In the genomic region with DNA sequence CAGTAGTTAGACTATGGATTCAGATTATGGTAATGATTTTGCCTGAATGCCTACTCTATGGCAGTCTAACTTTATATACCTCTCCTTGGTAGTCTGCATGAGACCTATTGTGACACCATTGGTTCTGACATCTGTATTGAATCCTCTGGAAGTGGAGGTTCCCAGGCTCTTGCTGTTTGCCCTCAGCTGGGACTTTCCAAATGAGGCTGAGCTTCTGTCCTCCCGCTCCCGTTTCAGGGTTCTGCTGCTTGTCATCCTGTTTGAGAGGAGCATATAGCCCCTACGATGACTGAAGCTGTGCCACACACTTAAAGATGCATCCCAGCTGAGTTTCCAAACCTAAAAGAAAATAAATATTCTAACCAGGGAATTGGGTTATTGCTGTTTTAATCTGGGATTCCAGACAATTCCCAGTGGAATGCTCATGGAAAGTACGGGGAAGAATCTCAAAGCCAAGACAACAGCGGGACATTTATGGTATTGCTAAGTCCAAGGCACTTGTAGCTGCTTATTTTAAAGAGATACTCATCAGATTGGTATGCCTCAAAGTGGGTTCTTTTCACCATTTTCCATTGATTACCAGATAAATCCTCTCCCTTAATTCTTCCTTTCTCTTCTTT, we compare ENCODE assay signal across 1 cellular context.
TF ChIP-seq lines count a peak whose summit lies in the region.

No MANE protein-coding gene starts in this region.

TF ChIP-seq in liver, 16 proteins besides CTCF, POLR2A, EP300 and RAD21 (continued from another document):
- TF ChIP-seq, protein P1, sequence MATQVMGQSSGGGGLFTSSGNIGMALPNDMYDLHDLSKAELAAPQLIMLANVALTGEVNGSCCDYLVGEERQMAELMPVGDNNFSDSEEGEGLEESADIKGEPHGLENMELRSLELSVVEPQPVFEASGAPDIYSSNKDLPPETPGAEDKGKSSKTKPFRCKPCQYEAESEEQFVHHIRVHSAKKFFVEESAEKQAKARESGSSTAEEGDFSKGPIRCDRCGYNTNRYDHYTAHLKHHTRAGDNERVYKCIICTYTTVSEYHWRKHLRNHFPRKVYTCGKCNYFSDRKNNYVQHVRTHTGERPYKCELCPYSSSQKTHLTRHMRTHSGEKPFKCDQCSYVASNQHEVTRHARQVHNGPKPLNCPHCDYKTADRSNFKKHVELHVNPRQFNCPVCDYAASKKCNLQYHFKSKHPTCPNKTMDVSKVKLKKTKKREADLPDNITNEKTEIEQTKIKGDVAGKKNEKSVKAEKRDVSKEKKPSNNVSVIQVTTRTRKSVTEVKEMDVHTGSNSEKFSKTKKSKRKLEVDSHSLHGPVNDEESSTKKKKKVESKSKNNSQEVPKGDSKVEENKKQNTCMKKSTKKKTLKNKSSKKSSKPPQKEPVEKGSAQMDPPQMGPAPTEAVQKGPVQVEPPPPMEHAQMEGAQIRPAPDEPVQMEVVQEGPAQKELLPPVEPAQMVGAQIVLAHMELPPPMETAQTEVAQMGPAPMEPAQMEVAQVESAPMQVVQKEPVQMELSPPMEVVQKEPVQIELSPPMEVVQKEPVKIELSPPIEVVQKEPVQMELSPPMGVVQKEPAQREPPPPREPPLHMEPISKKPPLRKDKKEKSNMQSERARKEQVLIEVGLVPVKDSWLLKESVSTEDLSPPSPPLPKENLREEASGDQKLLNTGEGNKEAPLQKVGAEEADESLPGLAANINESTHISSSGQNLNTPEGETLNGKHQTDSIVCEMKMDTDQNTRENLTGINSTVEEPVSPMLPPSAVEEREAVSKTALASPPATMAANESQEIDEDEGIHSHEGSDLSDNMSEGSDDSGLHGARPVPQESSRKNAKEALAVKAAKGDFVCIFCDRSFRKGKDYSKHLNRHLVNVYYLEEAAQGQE (IDR thresholded peaks at IDR 0.05), result peak; percentile 83
TF ChIP-seq in liver: peak in this region for 1.
